Comparison of ENCODE assay signal across 8 cellular contexts in genomic region chr4:7828926-7829325, GRCh38.
DNase-seq lines count a peak whose midpoint lies in the region; ATAC-seq and TF ChIP-seq lines count a peak whose summit lies in the region.

No MANE protein-coding gene starts in this region.

- POLR2A ChIA-PET in A673 (lab: Charles Lee; ENCODE audit: low non-redundant PET): interaction anchor here (0.5 kb wide), 1 partner anchor 70 kb away, joined by 4 read pairs; no protein-coding TSS in a partner anchor

- no peak overlapping the region for H3K9ac ChIP-seq in mammary epithelial cell (ENCODE audit: insufficient read depth, low read length)

- intact Hi-C loops in A673 (cut with micrococcal nuclease; ENCODE audit: unreplicated experiment): no loop called here
- intact Hi-C loops in mammary epithelial cell (cut with micrococcal nuclease): loop anchor here (1.0 to 5.0 kb wide), 4 partner anchors 13 to 108 kb away; partner anchors contain the start of gene AFAP1
- intact Hi-C loops in ovary (cut with DNase I): no loop called here

- CTCF ChIA-PET in A673 (lab: Charles Lee) (interaction anchor here (1.1 to 1.2 kb wide), 2 partner anchors 15 to 25 kb away, joined by 4 read pairs; no protein-coding TSS in a partner anchor), mammary epithelial cell (lab: Charles Lee; ENCODE audit: low non-redundant PET) (no interaction called here)

- BruUV-seq in A673 (replicated peaks; lab: Mats Ljungman, UMichigan): no TSS peak
- BruUV-seq in mammary epithelial cell (replicated peaks; lab: Mats Ljungman, UMichigan): no TSS peak

- H3K4me1 ChIP-seq in A673 (ENCODE audit: insufficient read depth, low read length, poor library complexity, severe bottlenecking): peaks cover 37% of the 10 kb centered on the region
- peaks cover 22% of the 10 kb centered on the region for H3K4me1 ChIP-seq in mammary epithelial cell (ENCODE audit: insufficient read depth, low read length)
- H3K4me1 ChIP-seq in mesodermal cell (ENCODE audit: control insufficient read depth, insufficient read depth, low read length, poor library complexity, severe bottlenecking): peaks cover 34% of the 10 kb centered on the region
- H3K4me1 ChIP-seq in ovary (ENCODE audit: insufficient read depth): peaks cover 13% of the 10 kb centered on the region

- 72% methylated on average over 5 of the region's 5 CpGs for WGBS in mammary epithelial cell (ENCODE audit: low coverage, missing lambda C conversion rate)
- 70 to 84% methylated on average over 2 of the region's 5 CpGs for WGBS in mesodermal cell (ENCODE audit: insufficient coverage in 2 of 2), 2 experiments
- WGBS in ovary, 3 donors: 64 to 75% (median 75%) methylated on average over 5 of the region's 5 CpGs

- no peaks in the 10 kb centered on the region for H4K20me1 ChIP-seq in mammary epithelial cell (ENCODE audit: insufficient read depth, low read length)

- H3K36me3 ChIP-seq in A673 (ENCODE audit: insufficient read depth, low read length, poor library complexity, severe bottlenecking): no peaks in the 10 kb centered on the region
- peaks cover 42% of the 10 kb centered on the region for H3K36me3 ChIP-seq in MG63
- H3K36me3 ChIP-seq in mammary epithelial cell (ENCODE audit: insufficient read depth, low read length): peaks cover 9% of the 10 kb centered on the region
- peaks cover 90% of the 10 kb centered on the region for H3K36me3 ChIP-seq in mesodermal cell (ENCODE audit: control insufficient read depth, insufficient read depth, low read length)
- H3K36me3 ChIP-seq in ovary: no peaks in the 10 kb centered on the region

- H3K4me2 ChIP-seq in mammary epithelial cell (ENCODE audit: insufficient read depth, low read depth, low read length): peak overlapping the region; percentile 66

- ATAC-seq in HG03565 (IDR thresholded peaks at IDR 0.05; ENCODE audit: unreplicated experiment): no peak

- H3K27ac ChIP-seq in A673 (ENCODE audit: low read depth, low read length, poor library complexity, severe bottlenecking) (peak overlapping the region; percentile 49), mammary epithelial cell (ENCODE audit: insufficient read depth, low read depth, low read length) (peak overlapping the region; percentile 73), mesodermal cell (ENCODE audit: low read depth, low read length, severe bottlenecking) (peak overlapping the region; percentile 83), ovary (peak overlapping the region in 1 of 2 donors; percentile 62)

- H3K9me3 ChIP-seq in A673 (ENCODE audit: low read depth, low read length, poor library complexity, severe bottlenecking) (no peaks in the 10 kb centered on the region), MG63 (no peaks in the 10 kb centered on the region), mammary epithelial cell (replicated peaks; ENCODE audit: insufficient read depth, low read length) (no peaks in the 10 kb centered on the region), mesodermal cell (ENCODE audit: control insufficient read depth, low read length) (no peaks in the 10 kb centered on the region), ovary (no peaks in the 10 kb centered on the region)

- DNase-seq in A673 (ENCODE audit: low spot score) (no peak), MG63 (peak; percentile 30), mammary epithelial cell (peak; percentile 56), NCI-H1694 (lab: John Stamatoyannopoulos, UW) (no peak), ovary (no peak), NCI-H748 treated with DMSO at 0.1 percent for 48 hours (lab: John Stamatoyannopoulos, UW) (no peak)

- TF ChIP-seq CTCF in A673 (conservative IDR thresholded peaks at IDR 0.05; ENCODE audit: low read depth, low read length) (no peak), mammary epithelial cell (conservative IDR thresholded peaks at IDR 0.05 in 1 of 2, IDR thresholded peaks at IDR 0.05 in 1 of 2; ENCODE audit: extremely low read depth in 1 of 2, insufficient read depth in 1 of 2, low read depth in 1 of 2, low read length in 2 of 2) (no peak), ovary (IDR thresholded peaks at IDR 0.05) (no peak)

- H3K4me3 ChIP-seq in A673 (ENCODE audit: low read depth, low read length, poor library complexity, severe bottlenecking) (no peak overlapping the region), MG63 (no peak overlapping the region), mammary epithelial cell (replicated peaks in 1 of 3; ENCODE audit: insufficient read depth in 1 of 3, low read depth in 2 of 3, low read length in 3 of 3) (no peak overlapping the region), mesodermal cell (ENCODE audit: extremely low read depth, insufficient read depth, low read length, poor library complexity, severe bottlenecking) (no peak overlapping the region), ovary (no peak overlapping the region)

- peaks cover 32% of the 10 kb centered on the region for H3K79me2 ChIP-seq in mammary epithelial cell (ENCODE audit: insufficient read depth, low read length)

- in situ Hi-C loops in mammary epithelial cell (cut with MboI; ENCODE audit: low sequenced_read_pairs in 2 of 2): no loop called here

- H3K27me3 ChIP-seq in A673 (replicated peaks; ENCODE audit: insufficient read depth, low read depth, low read length, poor library complexity) (no peaks in the 10 kb centered on the region), MG63 (no peaks in the 10 kb centered on the region), mammary epithelial cell (ENCODE audit: insufficient read depth, low read length) (no peaks in the 10 kb centered on the region), ovary (no peaks in the 10 kb centered on the region)

- no peak overlapping the region for H2AFZ ChIP-seq in mammary epithelial cell (ENCODE audit: low read depth, low read length)

- dilution Hi-C loops in mammary epithelial cell (cut with HindIII; ENCODE audit: low sequenced_read_pairs): no loop called here

- TF ChIP-seq EP300 in ovary (IDR thresholded peaks at IDR 0.05): no peak

- no peak for TF ChIP-seq POLR2A in ovary (IDR thresholded peaks at IDR 0.05)

Comparison
In these comparisons a context has a peak if more than half of its experiments do, and no peak if none do; other contexts are left out.
1. DNase-seq: peak in MG63 (single experiment) and mammary epithelial cell (single experiment); none in A673 (single experiment), NCI-H1694 (single experiment), ovary (0 of 5) and NCI-H748 treated with DMSO at 0.1 percent for 48 hours (single experiment).